ENCODE assay signal across 24 cellular contexts in genomic region chr21:33291686-33292085, GRCh38.
"Had no signal": no experiment of that assay in that cellular context is flagged by ENCODE, and none has a peak within 500 bp of the region (broad histone marks: within the 10 kb centered on the region; RNA-seq: fewer than 3 reads in every experiment).

No MANE protein-coding gene starts in this region.

- H3K9me3 Mint-ChIP-seq: activated CD4-positive, alpha-beta memory T cell treated with anti-CD3 and anti-CD28 coated beads, Interleukin-2, amount 10 ng/mL, durations not matched to agents 7 days and 5 days; activated naive CD4-positive, alpha-beta T cell treated with anti-CD3 and anti-CD28 coated beads for 36 hours; activated naive CD8-positive, alpha-beta T cell treated with anti-CD3 and anti-CD28 coated beads, Interleukin-2, amount 10 ng/mL, durations not matched to agents 7 days and 5 days; activated T-helper 17 cell treated with anti-CD3 and anti-CD28 coated beads, Interleukin-2, amount 50 U/mL, for 72 hours had no signal

- DNase-seq: activated CD4-positive, alpha-beta memory T cell treated with anti-CD3 and anti-CD28 coated beads, Interleukin-2, amount 10 ng/mL, durations not matched to agents 7 days and 5 days; activated CD4-positive, alpha-beta T cell treated with anti-CD3 and anti-CD28 coated beads for 36 hours; activated CD4-positive, alpha-beta T cell treated with anti-CD3 and anti-CD28 coated beads, Interleukin-2, amount 50 U/mL, for 1 hour; activated gamma-delta T cell; activated naive CD4-positive, alpha-beta T cell treated with anti-CD3 and anti-CD28 coated beads for 36 hours; activated naive CD8-positive, alpha-beta T cell treated with anti-CD3 and anti-CD28 coated beads, Interleukin-2, amount 10 ng/mL, durations not matched to agents 7 days and 5 days; activated T-cell treated with anti-CD3 and anti-CD28 coated beads for 4 hours; activated T-cell treated with anti-CD3 and anti-CD28 coated beads, Interleukin-2, amount 50 U/mL, for 48 hours; adrenal gland; anterior cingulate cortex; Karpas-422; MM.1S; NCI-H1105; NCI-H1436; NCI-H1694 treated with DMSO at 0.1 percent for 48 hours; NCI-H2081; NCI-H510A treated with DMSO at 0.1 percent for 48 hours; NCI-H69; PC-3; SHP77 treated with DMSO at 0.1 percent for 48 hours; T-helper 2 cell; T1000 had no signal

- H3K4me3 Mint-ChIP-seq: activated CD4-positive, alpha-beta memory T cell treated with anti-CD3 and anti-CD28 coated beads, Interleukin-2, amount 10 ng/mL, durations not matched to agents 7 days and 5 days; activated CD4-positive, alpha-beta T cell treated with anti-CD3 and anti-CD28 coated beads for 36 hours; activated naive CD4-positive, alpha-beta T cell treated with anti-CD3 and anti-CD28 coated beads for 36 hours; activated naive CD8-positive, alpha-beta T cell treated with anti-CD3 and anti-CD28 coated beads, Interleukin-2, amount 10 ng/mL, durations not matched to agents 7 days and 5 days; activated T-helper 17 cell treated with anti-CD3 and anti-CD28 coated beads, Interleukin-2, amount 50 U/mL, for 72 hours had no signal

- H3K4me3 ChIP-seq: adrenal gland had no signal

- H3K9me3 ChIP-seq: adrenal gland had no signal

- ATAC-seq: activated CD4-positive, alpha-beta T cell treated with anti-CD3 and anti-CD28 coated beads for 36 hours; activated T-helper 17 cell treated with anti-CD3 and anti-CD28 coated beads, Interleukin-2, amount 50 U/mL, for 72 hours; PC-3 had no signal

- H3K27ac Mint-ChIP-seq: activated CD4-positive, alpha-beta memory T cell treated with anti-CD3 and anti-CD28 coated beads, Interleukin-2, amount 10 ng/mL, durations not matched to agents 7 days and 5 days; activated naive CD4-positive, alpha-beta T cell treated with anti-CD3 and anti-CD28 coated beads for 36 hours; activated naive CD8-positive, alpha-beta T cell treated with anti-CD3 and anti-CD28 coated beads, Interleukin-2, amount 10 ng/mL, durations not matched to agents 7 days and 5 days had no signal

- H3K27me3 ChIP-seq: adrenal gland had no signal

- H3K4me1 Mint-ChIP-seq: activated T-helper 17 cell treated with anti-CD3 and anti-CD28 coated beads, Interleukin-2, amount 50 U/mL, for 72 hours had no signal

- H3K27ac ChIP-seq: adrenal gland had no signal

- FAIRE-seq: TTC549 had no signal

- H3K27me3 Mint-ChIP-seq: activated CD4-positive, alpha-beta memory T cell treated with anti-CD3 and anti-CD28 coated beads, Interleukin-2, amount 10 ng/mL, durations not matched to agents 7 days and 5 days; activated CD4-positive, alpha-beta T cell treated with anti-CD3 and anti-CD28 coated beads for 36 hours; activated naive CD8-positive, alpha-beta T cell treated with anti-CD3 and anti-CD28 coated beads, Interleukin-2, amount 10 ng/mL, durations not matched to agents 7 days and 5 days; activated T-helper 17 cell treated with anti-CD3 and anti-CD28 coated beads, Interleukin-2, amount 50 U/mL, for 72 hours had no signal
